31 cellular contexts compared by ENCODE assay signal in genomic region chr17:58207451-58207850, GRCh38. TPM values are rescaled to one million over a fixed set of nuclear protein-coding genes. Genes with fewer than 3 reads are reported as not detected.
"Had no signal": no experiment of that assay in that cellular context is flagged by ENCODE, and none has a peak within 500 bp of the region (broad histone marks: within the 10 kb centered on the region; RNA-seq: fewer than 3 reads in every experiment).

No MANE protein-coding gene starts in this region.

- H3K27me3 Mint-ChIP-seq: activated CD4-positive, alpha-beta memory T cell treated with anti-CD3 and anti-CD28 coated beads, Interleukin-2, amount 10 ng/mL, durations not matched to agents 7 days and 5 days; activated CD4-positive, alpha-beta T cell treated with anti-CD3 and anti-CD28 coated beads, Interleukin-2, amount 10 ng/mL, durations not matched to agents 7 days and 5 days; activated naive CD8-positive, alpha-beta T cell treated with anti-CD3 and anti-CD28 coated beads, Interleukin-2, amount 10 ng/mL, durations not matched to agents 7 days and 5 days; brain had no signal

- H3K9me3 Mint-ChIP-seq: activated CD4-positive, alpha-beta memory T cell treated with anti-CD3 and anti-CD28 coated beads, Interleukin-2, amount 10 ng/mL, durations not matched to agents 7 days and 5 days; activated CD4-positive, alpha-beta T cell treated with anti-CD3 and anti-CD28 coated beads, Interleukin-2, amount 10 ng/mL, durations not matched to agents 7 days and 5 days; activated naive CD8-positive, alpha-beta T cell treated with anti-CD3 and anti-CD28 coated beads, Interleukin-2, amount 10 ng/mL, durations not matched to agents 7 days and 5 days; brain; endodermal cell; WTC11 had no signal

- H3K9me3 ChIP-seq: ascending aorta, breast epithelium, colonic mucosa had no signal

- H3K4me3 ChIP-seq: ascending aorta, breast epithelium, cardiac muscle cell, colonic mucosa had no signal

- H3K4me1 Mint-ChIP-seq: brain, endodermal cell, WTC11 had no signal

- H3K27ac Mint-ChIP-seq: activated CD4-positive, alpha-beta memory T cell treated with anti-CD3 and anti-CD28 coated beads, Interleukin-2, amount 10 ng/mL, durations not matched to agents 7 days and 5 days; activated CD4-positive, alpha-beta T cell treated with anti-CD3 and anti-CD28 coated beads, Interleukin-2, amount 10 ng/mL, durations not matched to agents 7 days and 5 days; activated naive CD8-positive, alpha-beta T cell treated with anti-CD3 and anti-CD28 coated beads, Interleukin-2, amount 10 ng/mL, durations not matched to agents 7 days and 5 days; brain; endodermal cell; WTC11 had no signal

- H3K27me3 ChIP-seq: ascending aorta, breast epithelium, cardiac muscle cell, colonic mucosa had no signal

- H3K36me3 ChIP-seq: breast epithelium had no signal

- H3K4me3 Mint-ChIP-seq: activated CD4-positive, alpha-beta memory T cell treated with anti-CD3 and anti-CD28 coated beads, Interleukin-2, amount 10 ng/mL, durations not matched to agents 7 days and 5 days; activated CD4-positive, alpha-beta T cell treated with anti-CD3 and anti-CD28 coated beads, Interleukin-2, amount 10 ng/mL, durations not matched to agents 7 days and 5 days; activated naive CD8-positive, alpha-beta T cell treated with anti-CD3 and anti-CD28 coated beads, Interleukin-2, amount 10 ng/mL, durations not matched to agents 7 days and 5 days; brain; endodermal cell; WTC11 had no signal

- ATAC-seq: esophagus mucosa, WTC11 had no signal

- DNase-seq: activated CD4-positive, alpha-beta memory T cell treated with anti-CD3 and anti-CD28 coated beads, Interleukin-2, amount 10 ng/mL, durations not matched to agents 7 days and 5 days; activated CD4-positive, alpha-beta T cell treated with anti-CD3 and anti-CD28 coated beads for 1 hour; activated CD4-positive, alpha-beta T cell treated with anti-CD3 and anti-CD28 coated beads for 4 hours; activated CD4-positive, alpha-beta T cell treated with anti-CD3 and anti-CD28 coated beads, Interleukin-2, amount 10 ng/mL, durations not matched to agents 7 days and 5 days; activated CD4-positive, alpha-beta T cell treated with anti-CD3 and anti-CD28 coated beads, Interleukin-2, amount 50 U/mL, for 4 hours; activated CD8-positive, alpha-beta memory T cell treated with anti-CD3 and anti-CD28 coated beads, Interleukin-2, amount 50 U/mL, for 48 hours; activated gamma-delta T cell treated with Interleukin-2 at 50 U/mL for 16 hours; activated naive CD4-positive, alpha-beta T cell treated with anti-CD3 and anti-CD28 coated beads, Interleukin-2, amount 50 U/mL, for 16 hours; activated naive CD4-positive, alpha-beta T cell treated with Interleukin-2 at 50 U/mL for 16 hours; activated naive CD8-positive, alpha-beta T cell treated with anti-CD3 and anti-CD28 coated beads, Interleukin-2, amount 10 ng/mL, durations not matched to agents 7 days and 5 days; activated T-cell treated with anti-CD3 and anti-CD28 coated beads for 4 hours; activated T-cell treated with anti-CD3 and anti-CD28 coated beads, Interleukin-2, amount 50 U/mL, for 48 hours; central memory CD4-positive, alpha-beta T cell; cerebellar nuclear complex; colonic mucosa; effector CD8-positive, alpha-beta T cell; endodermal cell; head of caudate nucleus; hypothalamus; T-helper 2 cell had no signal

RNA-seq across cellular contexts. Expression of gene EPX, which starts 14.9 kb away (rescaled TPM):
- total RNA-seq: activated CD4-positive, alpha-beta memory T cell treated with anti-CD3 and anti-CD28 coated beads, Interleukin-2, amount 10 ng/mL, durations not matched to agents 7 days and 5 days; activated CD4-positive, alpha-beta T cell treated with anti-CD3 and anti-CD28 coated beads, Interleukin-2, amount 10 ng/mL, durations not matched to agents 7 days and 5 days; activated naive CD8-positive, alpha-beta T cell treated with anti-CD3 and anti-CD28 coated beads, Interleukin-2, amount 10 ng/mL, durations not matched to agents 7 days and 5 days; ascending aorta; breast epithelium; cardiac muscle cell; colonic mucosa; dermis microvascular lymphatic vessel endothelial cell; endodermal cell; epithelial cell of proximal tubule; esophagus mucosa; fibroblast of villous mesenchyme; frontal cortex; T-helper 1 cell treated with Interleukin-12 subunit alpha and Interleukin-12 subunit beta and Interleukin-4 antibody, amounts not matched to agents 30 ng/mL and 1 ng/mL, for 36 hours; WTC11 had no signal

RNA-seq across cellular contexts. Expression of gene LPO, which starts 30.9 kb away (rescaled TPM):
- total RNA-seq: activated CD4-positive, alpha-beta memory T cell treated with anti-CD3 and anti-CD28 coated beads, Interleukin-2, amount 10 ng/mL, durations not matched to agents 7 days and 5 days; activated CD4-positive, alpha-beta T cell treated with anti-CD3 and anti-CD28 coated beads, Interleukin-2, amount 10 ng/mL, durations not matched to agents 7 days and 5 days; activated naive CD8-positive, alpha-beta T cell treated with anti-CD3 and anti-CD28 coated beads, Interleukin-2, amount 10 ng/mL, durations not matched to agents 7 days and 5 days; ascending aorta; cardiac muscle cell; colonic mucosa; dermis microvascular lymphatic vessel endothelial cell; endodermal cell; epithelial cell of proximal tubule; fibroblast of villous mesenchyme; frontal cortex; T-helper 1 cell treated with Interleukin-12 subunit alpha and Interleukin-12 subunit beta and Interleukin-4 antibody, amounts not matched to agents 30 ng/mL and 1 ng/mL, for 36 hours had no signal

RNA-seq across cellular contexts. Expression of gene OR4D2, which starts 40.7 kb away (rescaled TPM):
- total RNA-seq: activated CD4-positive, alpha-beta memory T cell treated with anti-CD3 and anti-CD28 coated beads, Interleukin-2, amount 10 ng/mL, durations not matched to agents 7 days and 5 days; activated CD4-positive, alpha-beta T cell treated with anti-CD3 and anti-CD28 coated beads, Interleukin-2, amount 10 ng/mL, durations not matched to agents 7 days and 5 days; activated naive CD8-positive, alpha-beta T cell treated with anti-CD3 and anti-CD28 coated beads, Interleukin-2, amount 10 ng/mL, durations not matched to agents 7 days and 5 days; ascending aorta; breast epithelium; cardiac muscle cell; colonic mucosa; dermis microvascular lymphatic vessel endothelial cell; endodermal cell; epithelial cell of proximal tubule; esophagus mucosa; fibroblast of villous mesenchyme; frontal cortex; T-helper 1 cell treated with Interleukin-12 subunit alpha and Interleukin-12 subunit beta and Interleukin-4 antibody, amounts not matched to agents 30 ng/mL and 1 ng/mL, for 36 hours; WTC11 had no signal

RNA-seq across cellular contexts. Expression of gene OR4D1, which starts 59.3 kb away (rescaled TPM):
- total RNA-seq: ascending aorta, breast epithelium, cardiac muscle cell, colonic mucosa, dermis microvascular lymphatic vessel endothelial cell, epithelial cell of proximal tubule, esophagus mucosa, fibroblast of villous mesenchyme had no signal
